ENCODE assay signal across 19 cellular contexts in the genomic region with DNA sequence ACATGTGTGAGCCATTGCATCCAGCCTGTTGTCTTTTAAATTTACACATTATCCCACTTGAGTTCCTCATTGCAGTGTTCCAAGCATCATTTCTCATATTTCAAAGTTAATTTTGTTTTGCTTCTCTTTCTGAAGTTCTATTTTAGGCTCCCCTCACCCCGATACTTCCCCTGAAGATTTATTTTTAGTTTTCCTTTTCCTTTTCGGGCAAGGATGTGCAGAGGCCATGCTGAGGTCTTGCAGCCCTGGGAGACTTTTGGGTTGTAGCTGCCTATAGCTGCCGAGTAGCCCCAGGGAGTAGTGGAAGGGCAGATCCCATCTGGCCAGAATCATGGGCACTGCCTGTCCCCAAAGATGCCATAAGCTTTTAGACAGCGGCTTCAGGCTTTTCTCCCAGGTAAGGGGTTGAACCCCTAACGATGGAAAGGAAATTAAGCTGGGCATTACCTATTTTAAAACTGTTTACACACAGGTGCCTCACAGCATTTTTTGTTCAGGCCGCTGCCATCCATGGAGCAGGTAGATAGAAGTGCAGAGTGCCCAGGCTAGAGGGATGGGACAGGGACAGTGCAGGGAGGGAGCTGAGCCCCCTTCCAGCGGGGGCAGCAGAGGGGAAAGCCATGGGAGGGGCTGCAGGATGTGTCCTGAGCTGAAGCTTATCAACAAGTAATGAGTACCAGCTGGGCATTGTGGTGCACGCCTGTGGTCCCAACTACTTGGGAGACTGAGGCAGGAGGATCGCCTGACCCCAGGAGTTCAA. TPM values are rescaled to one million over a fixed set of nuclear protein-coding genes. Genes with fewer than 3 reads are reported as not detected.
DNase-seq lines count a peak whose midpoint lies in the region; ATAC-seq and TF ChIP-seq lines count a peak whose summit lies in the region.
"Had no signal": no experiment of that assay in that cellular context is flagged by ENCODE, and none has a peak within 500 bp of the region (broad histone marks: within the 10 kb centered on the region; RNA-seq: fewer than 3 reads in every experiment).

No MANE protein-coding gene starts in this region.

- no peaks in the 10 kb centered on the region for H3K9me3 Mint-ChIP-seq in activated CD4-positive, alpha-beta T cell treated with anti-CD3 and anti-CD28 coated beads, Interleukin-2, amount 10 ng/mL, durations not matched to agents 24 days and 14 days
- H3K9me3 Mint-ChIP-seq: stimulated activated memory B cell treated with anti-CD40 and anti-IgM and Interleukin-4, amounts not matched to agents 10 μg/mL and 1 μg/mL and 100 μg/mL, for 72 hours had no signal

- peak overlapping the region; percentile 64 for H3K4me3 Mint-ChIP-seq in activated CD4-positive, alpha-beta T cell treated with anti-CD3 and anti-CD28 coated beads, Interleukin-2, amount 10 ng/mL, durations not matched to agents 24 days and 14 days
- H3K4me3 Mint-ChIP-seq: stimulated activated memory B cell treated with anti-CD40 and anti-IgM and Interleukin-4, amounts not matched to agents 10 μg/mL and 1 μg/mL and 100 μg/mL, for 72 hours had no signal

- no peak for TF ChIP-seq CTCF in DOHH2 (IDR thresholded peaks at IDR 0.05; ENCODE audit: low read depth, low read length, poor library complexity, severe bottlenecking)
- no peak for TF ChIP-seq CTCF in liver (IDR thresholded peaks at IDR 0.05; ENCODE audit: low read depth, low read length, missing input control)

- intact Hi-C loops in activated CD4-positive, alpha-beta T cell treated with anti-CD3 and anti-CD28 coated beads, Interleukin-2, amount 10 ng/mL, durations not matched to agents 24 days and 14 days (cut with micrococcal nuclease), result no loop called here
- intact Hi-C loops in aorta (cut with DNase I), result no loop called here

- H3K4me3 ChIP-seq in DOHH2 (ENCODE audit: low read length), result peak overlapping the region; percentile 43
- H3K4me3 ChIP-seq in liver (ENCODE audit: low read depth in 1 of 3, low read length in 3 of 3), result no peak overlapping the region
- H3K4me3 ChIP-seq in aorta (ENCODE audit: low read length in 2 of 2), result no peak overlapping the region
- no peak overlapping the region for H3K4me3 ChIP-seq in MG63
- H3K4me3 ChIP-seq: SJSA1, upper lobe of left lung had no signal

- H3K9ac ChIP-seq in liver (ENCODE audit: low read depth in 1 of 2, low read length in 2 of 2), result no peak overlapping the region

- DNase-seq in activated CD4-positive, alpha-beta T cell treated with anti-CD3 and anti-CD28 coated beads, Interleukin-2, amount 10 ng/mL, durations not matched to agents 24 days and 14 days, result no peak
- no peak for DNase-seq in activated CD4-positive, alpha-beta T cell treated with anti-CD3 and anti-CD28 coated beads, Interleukin-2, amount 50 U/mL, for 48 hours
- peak; percentile 54 for DNase-seq in NOMO-1 treated with DMSO at 0.1 percent for 48 hours (lab: John Stamatoyannopoulos, UW; ENCODE audit: unreplicated experiment)
- no peak for DNase-seq in aorta
- DNase-seq in MG63, result no peak
- DNase-seq: activated CD8-positive, alpha-beta memory T cell treated with anti-CD3 and anti-CD28 coated beads, Interleukin-2, amount 50 U/mL, for 4 hours; Caco-2; foreskin fibroblast; GF-D8; IMR-90; left cardiac atrium; NCI-H1417; small intestine had no signal

- peaks cover 47% of the 10 kb centered on the region for H3K4me1 ChIP-seq in DOHH2 (ENCODE audit: control insufficient read depth, low read length)
- H3K4me1 ChIP-seq in liver (ENCODE audit: control insufficient read depth in 4 of 4, insufficient read depth in 4 of 4, low read length in 3 of 4), result peaks cover 3 to 20% (median 15%) of the 10 kb centered on the region in 4 donors
- no peaks in the 10 kb centered on the region for H3K4me1 ChIP-seq in aorta (ENCODE audit: control insufficient read depth in 1 of 2, insufficient read depth in 2 of 2, low read length in 2 of 2)
- H3K4me1 ChIP-seq: Caco-2 had no signal

- TF ChIP-seq RAD21 in liver (IDR thresholded peaks at IDR 0.05), result no peak

- H3K9me3 ChIP-seq in DOHH2 (ENCODE audit: control insufficient read depth, insufficient read depth, low read length) (no peaks in the 10 kb centered on the region), liver (ENCODE audit: control insufficient read depth in 4 of 4, low read length in 3 of 4) (no peaks in the 10 kb centered on the region), aorta (ENCODE audit: control insufficient read depth, low read length) (no peaks in the 10 kb centered on the region), MG63 (no peaks in the 10 kb centered on the region)
- H3K9me3 ChIP-seq: Caco-2, SJSA1, upper lobe of left lung had no signal

- H3K4me2 ChIP-seq in DOHH2 (ENCODE audit: low read length), result peak overlapping the region; percentile 49

- no peaks in the 10 kb centered on the region for H3K9me2 ChIP-seq in DOHH2 (replicated peaks; ENCODE audit: control insufficient read depth, low read length)

- H3K4me1 Mint-ChIP-seq in activated CD4-positive, alpha-beta T cell treated with anti-CD3 and anti-CD28 coated beads, Interleukin-2, amount 10 ng/mL, durations not matched to agents 24 days and 14 days, result peaks cover 49% of the 10 kb centered on the region

- 80% methylated on average over 9 of the region's 9 CpGs for WGBS in liver
- WGBS in aorta, 2 donors, result 74 to 77% methylated on average over 9 of the region's 9 CpGs

- H3K36me3 Mint-ChIP-seq in activated CD4-positive, alpha-beta T cell treated with anti-CD3 and anti-CD28 coated beads, Interleukin-2, amount 10 ng/mL, durations not matched to agents 24 days and 14 days (ENCODE audit: low read depth), result peaks cover 6% of the 10 kb centered on the region

- ATAC-seq in aorta (ENCODE audit: low FRiP score), result no peak
- ATAC-seq in HG03045 (IDR thresholded peaks at IDR 0.05; ENCODE audit: unreplicated experiment), result no peak
- ATAC-seq: left cardiac atrium; stimulated activated memory B cell treated with anti-CD40 and anti-IgM and Interleukin-4, amounts not matched to agents 10 μg/mL and 1 μg/mL and 100 μg/mL, for 72 hours had no signal

- no peaks in the 10 kb centered on the region for H3K27me3 ChIP-seq in DOHH2 (ENCODE audit: control insufficient read depth, low read length)
- no peaks in the 10 kb centered on the region for H3K27me3 ChIP-seq in liver (ENCODE audit: control insufficient read depth in 4 of 4, insufficient read depth in 4 of 4, low read length in 3 of 4)
- H3K27me3 ChIP-seq in aorta (ENCODE audit: control insufficient read depth in 1 of 2, insufficient read depth in 2 of 2, low read length in 1 of 2), result no peaks in the 10 kb centered on the region
- no peaks in the 10 kb centered on the region for H3K27me3 ChIP-seq in MG63
- H3K27me3 ChIP-seq: SJSA1, upper lobe of left lung had no signal

- H3K27ac Mint-ChIP-seq in activated CD4-positive, alpha-beta T cell treated with anti-CD3 and anti-CD28 coated beads, Interleukin-2, amount 10 ng/mL, durations not matched to agents 24 days and 14 days, result peak overlapping the region; percentile 81
- H3K27ac Mint-ChIP-seq: stimulated activated memory B cell treated with anti-CD40 and anti-IgM and Interleukin-4, amounts not matched to agents 10 μg/mL and 1 μg/mL and 100 μg/mL, for 72 hours had no signal

- H3K27me3 Mint-ChIP-seq in activated CD4-positive, alpha-beta T cell treated with anti-CD3 and anti-CD28 coated beads, Interleukin-2, amount 10 ng/mL, durations not matched to agents 24 days and 14 days, result no peaks in the 10 kb centered on the region
- H3K27me3 Mint-ChIP-seq: stimulated activated memory B cell treated with anti-CD40 and anti-IgM and Interleukin-4, amounts not matched to agents 10 μg/mL and 1 μg/mL and 100 μg/mL, for 72 hours had no signal

- H3K36me3 ChIP-seq in DOHH2 (ENCODE audit: control insufficient read depth, low read length) (no peaks in the 10 kb centered on the region), liver (ENCODE audit: control insufficient read depth in 4 of 4, insufficient read depth in 3 of 4, low read depth in 1 of 4, low read length in 3 of 4) (peaks cover 2 to 26% (median 8%) of the 10 kb centered on the region in 4 donors), aorta (ENCODE audit: control insufficient read depth in 1 of 2, insufficient read depth in 2 of 2, low read length in 1 of 2) (peaks cover 0 to 6% of the 10 kb centered on the region in 2 donors), MG63 (peaks cover 5% of the 10 kb centered on the region)
- H3K36me3 ChIP-seq: SJSA1 had no signal

- H3K27ac ChIP-seq in DOHH2 (ENCODE audit: low read depth, low read length) (peak overlapping the region; percentile 5; the same call in 1 of the 2 replicates), liver (ENCODE audit: low read depth in 1 of 2, low read length in 2 of 2) (no peak overlapping the region), aorta (ENCODE audit: low read depth in 1 of 2, low read length in 2 of 2) (no peak overlapping the region)
- H3K27ac ChIP-seq: SJSA1, upper lobe of left lung had no signal

- no peaks in the 10 kb centered on the region for H3K79me2 ChIP-seq in DOHH2 (ENCODE audit: control insufficient read depth, low read length)

- H3F3A ChIP-seq in DOHH2 (ENCODE audit: control insufficient read depth, insufficient read depth), result no peaks in the 10 kb centered on the region

- H4K20me1 ChIP-seq in DOHH2 (ENCODE audit: control insufficient read depth, insufficient read depth, low read depth, low read length), result no peaks in the 10 kb centered on the region

TF ChIP-seq in liver, 16 proteins besides CTCF, POLR2A, EP300 and RAD21:
- TF ChIP-seq SP1 (IDR thresholded peaks at IDR 0.05) (no peak), NR2F2 (IDR thresholded peaks at IDR 0.05) (peak; percentile 27)
- TF ChIP-seq, protein P1, sequence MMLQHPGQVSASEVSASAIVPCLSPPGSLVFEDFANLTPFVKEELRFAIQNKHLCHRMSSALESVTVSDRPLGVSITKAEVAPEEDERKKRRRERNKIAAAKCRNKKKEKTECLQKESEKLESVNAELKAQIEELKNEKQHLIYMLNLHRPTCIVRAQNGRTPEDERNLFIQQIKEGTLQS (IDR thresholded peaks at IDR 0.05), result no peak
TF ChIP-seq in liver: peak in this region for 1.

RNA-seq across cellular contexts. Expression of gene PSEN2, which starts 15.9 kb away (rescaled TPM):
- 10.4 and 10.7 TPM in 2 replicates for total RNA-seq in activated CD4-positive, alpha-beta T cell treated with anti-CD3 and anti-CD28 coated beads, Interleukin-2, amount 10 ng/mL, durations not matched to agents 24 days and 14 days
- total RNA-seq in liver, result 10 to 100 TPM in 1 of 2 donors, 1 to 10 TPM in 1; 6.9 to 19.0 TPM
- polyA plus RNA-seq in liver, result 10 to 100 TPM in 1 of 2 donors, 1 to 10 TPM in 1; 9.8 to 11.7 TPM
- 10 to 100 TPM; 14.4 to 15.7 TPM for total RNA-seq in aorta
- polyA plus RNA-seq in aorta, result 10 to 100 TPM; 11.2 to 12.3 TPM
- total RNA-seq in MG63 (2014; rRNA removed; shearing (Covaris generic); ENCODE audit: low replicate concordance), result 25.1 and 37.2 TPM in 2 replicates

RNA-seq across cellular contexts. Expression of gene COQ8A, which starts 53.8 kb away (rescaled TPM):
- 27.0 and 35.3 TPM in 2 replicates for total RNA-seq in activated CD4-positive, alpha-beta T cell treated with anti-CD3 and anti-CD28 coated beads, Interleukin-2, amount 10 ng/mL, durations not matched to agents 24 days and 14 days
- total RNA-seq in liver, result 10 to 100 TPM; 24.4 to 57.1 TPM
- 10 to 100 TPM; 52.8 to 60.0 TPM for polyA plus RNA-seq in liver
- total RNA-seq in aorta, result 10 to 100 TPM; 13.9 to 27.3 TPM
- 10 to 100 TPM; 11.4 to 37.5 TPM for polyA plus RNA-seq in aorta
- total RNA-seq in MG63 (2014; rRNA removed; shearing (Covaris generic); ENCODE audit: low replicate concordance), result 7.4 and 14.8 TPM in 2 replicates
